26 cellular contexts compared by ENCODE assay signal in the genomic region with DNA sequence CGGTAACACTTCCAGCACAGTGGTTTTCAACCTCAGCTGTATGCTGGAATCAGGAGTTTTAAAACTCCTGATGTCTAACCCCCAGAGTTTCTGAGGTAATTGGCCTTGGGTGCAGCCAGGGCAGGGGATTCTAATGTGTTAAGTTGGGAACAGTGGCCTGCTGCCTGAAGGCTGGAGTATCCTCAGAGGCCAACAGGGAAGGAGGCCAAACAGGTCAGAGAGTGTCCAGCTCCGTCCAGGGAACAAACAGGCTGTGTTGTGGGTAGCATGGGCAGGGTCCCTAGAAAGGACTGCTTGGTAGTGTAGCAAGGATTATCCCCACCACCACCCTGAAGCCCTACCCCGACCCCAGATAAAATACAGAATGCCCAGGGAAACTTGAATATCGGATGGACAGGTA. TPM values are rescaled to one million over a fixed set of nuclear protein-coding genes. Genes with fewer than 3 reads are reported as not detected.
DNase-seq lines count a peak whose midpoint lies in the region; ATAC-seq, FAIRE-seq and TF ChIP-seq lines count a peak whose summit lies in the region.
"Had no signal": no experiment of that assay in that cellular context is flagged by ENCODE, and none has a peak within 500 bp of the region (broad histone marks: within the 10 kb centered on the region; RNA-seq: fewer than 3 reads in every experiment).

No MANE protein-coding gene starts in this region.

- no peak overlapping the region for H4K8ac ChIP-seq in neuronal stem cell (ENCODE audit: low read depth, low read length)

- H3K9me3 Mint-ChIP-seq in Caco-2 (ENCODE audit: unreplicated experiment) (peaks cover 18% of the 10 kb centered on the region), endodermal cell (peaks cover 3% of the 10 kb centered on the region), progenitor cell of endocrine pancreas (ENCODE audit: low read depth) (peaks cover 3% of the 10 kb centered on the region)
- H3K9me3 Mint-ChIP-seq: CD8-positive, alpha-beta T cell; GM23338; HFFc6 had no signal

- H2BK15ac ChIP-seq in neuronal stem cell (ENCODE audit: low read length): no peak overlapping the region

- no peak overlapping the region for H3K4me2 ChIP-seq in neuronal stem cell (ENCODE audit: insufficient read depth, low read length, poor library complexity, severe bottlenecking)
- H3K4me2 ChIP-seq: BLaER1, GM23338 had no signal

- no peaks in the 10 kb centered on the region for H3K79me1 ChIP-seq in neuronal stem cell (ENCODE audit: low read depth, low read length)

- no peak overlapping the region for H3K27ac ChIP-seq in endodermal cell (ENCODE audit: low read depth, low read length)
- H3K27ac ChIP-seq in neuronal stem cell (replicated peaks; ENCODE audit: low read length): no peak overlapping the region
- H3K27ac ChIP-seq: 22Rv1, BLaER1, C4-2B had no signal

- no peak overlapping the region for H2BK12ac ChIP-seq in neuronal stem cell (ENCODE audit: low read length)

- H2BK120ac ChIP-seq in neuronal stem cell (ENCODE audit: low read depth, low read length): no peak overlapping the region

- H3K4ac ChIP-seq in neuronal stem cell (ENCODE audit: low read length): no peak overlapping the region

- intact Hi-C loops in Right ventricle myocardium inferior (cut with DNase I) (no loop called here), cardiac septum (cut with DNase I) (no loop called here), Caco-2 (cut with micrococcal nuclease; ENCODE audit: unreplicated experiment) (loop anchor here (5.0 kb wide), 1 partner anchor 42 kb away; no protein-coding TSS in a partner anchor)

- H3K14ac ChIP-seq in neuronal stem cell (ENCODE audit: low read length): no peak overlapping the region

- no peak overlapping the region for H2BK5ac ChIP-seq in neuronal stem cell (ENCODE audit: low read length)

- no peak overlapping the region for H3K9ac ChIP-seq in endodermal cell (ENCODE audit: extremely low read depth, low read length, poor library complexity, severe bottlenecking)
- H3K9ac ChIP-seq in neuronal stem cell (ENCODE audit: low read depth, low read length, poor library complexity): no peak overlapping the region
- H3K9ac ChIP-seq: BLaER1 had no signal

- H3K27me3 ChIP-seq in Caco-2 (replicated peaks; ENCODE audit: control insufficient read depth, insufficient read depth, low read length): no peaks in the 10 kb centered on the region
- no peaks in the 10 kb centered on the region for H3K27me3 ChIP-seq in endodermal cell (ENCODE audit: control insufficient read depth, insufficient read depth, low read length, poor library complexity, severe bottlenecking)
- peaks cover 0 to 4% (median 0%) of the 10 kb centered on the region in 3 experiments for H3K27me3 ChIP-seq in neuronal stem cell (ENCODE audit: control insufficient read depth in 3 of 3, insufficient read depth in 3 of 3, low read depth in 1 of 3, low read length in 3 of 3)

- H3K4me3 Mint-ChIP-seq in Caco-2 (ENCODE audit: unreplicated experiment): peak overlapping the region; percentile 84
- H3K4me3 Mint-ChIP-seq in endodermal cell: peak overlapping the region; percentile 12
- H3K4me3 Mint-ChIP-seq in progenitor cell of endocrine pancreas (ENCODE audit: low read depth): peak overlapping the region; percentile 62
- H3K4me3 Mint-ChIP-seq: B cell; CD4-positive, CD25-positive, alpha-beta regulatory T cell; CD8-positive, alpha-beta T cell; GM23338; HFFc6 had no signal

- WGBS in endodermal cell (ENCODE audit: insufficient coverage in 1 of 2, insufficient read length in 1 of 2), 2 experiments: 88 to 95% methylated on average over 2 to 4 of the region's 4 CpGs
- no CpG with 5 or more reads among the region's 4 CpGs for WGBS in neuronal stem cell (ENCODE audit: extremely low coverage in 2 of 2, insufficient read length in 2 of 2, insufficient replicate concordance in 1 of 2), 2 donors

- H3K36me3 ChIP-seq in Caco-2 (ENCODE audit: control insufficient read depth, insufficient read depth, low read length): peaks cover 2% of the 10 kb centered on the region; the same call in 1 of the 2 replicates
- no peaks in the 10 kb centered on the region for H3K36me3 ChIP-seq in endodermal cell (ENCODE audit: control insufficient read depth, insufficient read depth, low read length)
- no peaks in the 10 kb centered on the region for H3K36me3 ChIP-seq in neuronal stem cell (replicated peaks in 1 of 2; ENCODE audit: control insufficient read depth in 2 of 2, insufficient read depth in 2 of 2, low read length in 2 of 2)
- H3K36me3 ChIP-seq: BLaER1, HAP-1 had no signal

- H3K9me3 ChIP-seq in Caco-2 (no peaks in the 10 kb centered on the region), endodermal cell (ENCODE audit: control insufficient read depth, low read length) (no peaks in the 10 kb centered on the region), neuronal stem cell (replicated peaks in 1 of 2; ENCODE audit: control insufficient read depth in 2 of 2, insufficient read depth in 1 of 2, low read depth in 1 of 2, low read length in 2 of 2) (no peaks in the 10 kb centered on the region)
- H3K9me3 ChIP-seq: BLaER1, HAP-1 had no signal

- H3K4me1 Mint-ChIP-seq in Caco-2 (ENCODE audit: low read depth, unreplicated experiment) (peaks cover 32% of the 10 kb centered on the region), endodermal cell (peaks cover 25% of the 10 kb centered on the region), progenitor cell of endocrine pancreas (ENCODE audit: low read depth) (peaks cover 40% of the 10 kb centered on the region)
- H3K4me1 Mint-ChIP-seq: B cell; CD4-positive, CD25-positive, alpha-beta regulatory T cell had no signal

- H3K36me3 Mint-ChIP-seq in Caco-2 (ENCODE audit: insufficient read depth, unreplicated experiment): peaks cover 30% of the 10 kb centered on the region
- peaks cover 15% of the 10 kb centered on the region for H3K36me3 Mint-ChIP-seq in endodermal cell (ENCODE audit: low read depth)
- peaks cover 4% of the 10 kb centered on the region for H3K36me3 Mint-ChIP-seq in progenitor cell of endocrine pancreas (ENCODE audit: insufficient read depth)
- H3K36me3 Mint-ChIP-seq: CD4-positive, CD25-positive, alpha-beta regulatory T cell; CD8-positive, alpha-beta T cell had no signal

- no peak overlapping the region for H3K18ac ChIP-seq in neuronal stem cell (ENCODE audit: low read length)

- H2AK5ac ChIP-seq in neuronal stem cell (ENCODE audit: low read depth, low read length): no peak overlapping the region

- ATAC-seq in Right ventricle myocardium inferior: peak; percentile 35
- ATAC-seq: CD8-positive, alpha-beta T cell; GM23338 had no signal

- DNase-seq in Right ventricle myocardium inferior (ENCODE audit: missing footprints): no peak
- no peak for DNase-seq in cardiac septum (ENCODE audit: low spot score)
- no peak for DNase-seq in Caco-2
- DNase-seq in endodermal cell: no peak
- DNase-seq in progenitor cell of endocrine pancreas (ENCODE audit: low spot score, unreplicated experiment): no peak
- no peak for DNase-seq in GM19239 (ENCODE audit: insufficient read length, low spot score)
- DNase-seq in neuronal stem cell (ENCODE audit: low spot score): no peak
- DNase-seq in DMS114 treated with DMSO at 0.1 percent for 48 hours (lab: John Stamatoyannopoulos, UW; ENCODE audit: unreplicated experiment): no peak
- DNase-seq: CD4-positive, CD25-positive, alpha-beta regulatory T cell; CD8-positive, alpha-beta T cell; DMS 273 treated with DMSO at 0.1 percent for 48 hours; DMS53; DMS79 treated with DMSO at 0.1 percent for 48 hours; GF-D8; HFFc6 had no signal

- CTCF ChIA-PET in Caco-2 (lab: Charles Lee): no interaction called here

- H3K27me3 Mint-ChIP-seq in Caco-2 (ENCODE audit: insufficient read depth, unreplicated experiment) (no peaks in the 10 kb centered on the region), endodermal cell (ENCODE audit: insufficient read depth) (peaks cover 2% of the 10 kb centered on the region), progenitor cell of endocrine pancreas (no peaks in the 10 kb centered on the region)

- H3K27ac Mint-ChIP-seq in Caco-2 (ENCODE audit: unreplicated experiment): peak overlapping the region; percentile 42
- no peak overlapping the region for H3K27ac Mint-ChIP-seq in endodermal cell
- H3K27ac Mint-ChIP-seq in progenitor cell of endocrine pancreas: peak overlapping the region; percentile 52
- H3K27ac Mint-ChIP-seq: B cell; CD8-positive, alpha-beta T cell; GM23338; HFFc6 had no signal

- no peak overlapping the region for H3K4me3 ChIP-seq in Caco-2 (ENCODE audit: low read depth, low read length)
- H3K4me3 ChIP-seq in endodermal cell (ENCODE audit: low read length): no peak overlapping the region
- no peak overlapping the region for H3K4me3 ChIP-seq in neuronal stem cell (ENCODE audit: low read length in 2 of 2)
- H3K4me3 ChIP-seq: BLaER1, GM23338, HAP-1 had no signal

- H3K4me1 ChIP-seq in Caco-2 (peaks cover 46% of the 10 kb centered on the region), endodermal cell (ENCODE audit: control insufficient read depth, insufficient read depth, low read length) (peaks cover 11% of the 10 kb centered on the region), neuronal stem cell (ENCODE audit: control insufficient read depth in 2 of 2, insufficient read depth in 1 of 2, low read depth in 1 of 2, low read length in 2 of 2) (no peaks in the 10 kb centered on the region)
- H3K4me1 ChIP-seq: BLaER1, HAP-1 had no signal

- POLR2A ChIA-PET in Caco-2 (lab: Charles Lee): no interaction called here

- H4K91ac ChIP-seq in neuronal stem cell (ENCODE audit: low read depth, low read length, poor library complexity): no peak overlapping the region

- FAIRE-seq in GM19239 (lab: Jason Lieb, UNC): no peak
- FAIRE-seq: A204.1, D721Med, GM12891, GM18507, H54 had no signal

- TF ChIP-seq CTCF in Caco-2 (IDR thresholded peaks at IDR 0.05; ENCODE audit: insufficient read depth in 1 of 2, low read depth in 1 of 2, low read length in 1 of 2, severe bottlenecking in 1 of 2, unreplicated experiment in 1 of 2): no peak
- no peak for TF ChIP-seq CTCF in endodermal cell (conservative IDR thresholded peaks at IDR 0.05)
- no peak for TF ChIP-seq CTCF in progenitor cell of endocrine pancreas (IDR thresholded peaks at IDR 0.05; ENCODE audit: unreplicated experiment)

- BruUV-seq in Caco-2 (replicated peaks; lab: Mats Ljungman, UMichigan): no TSS peak

- H3K23ac ChIP-seq in neuronal stem cell (ENCODE audit: low read depth, low read length, poor library complexity): no peak overlapping the region

- H2AFZ ChIP-seq in neuronal stem cell (ENCODE audit: low read length): no peak overlapping the region
- H2AFZ ChIP-seq: GM23338 had no signal

RNA-seq across cellular contexts. Expression of gene DAGLA, which starts 10.8 kb away (rescaled TPM):
- total RNA-seq in Right ventricle myocardium inferior (4.3 TPM), cardiac septum (3.3 TPM), Caco-2 (2022) (9.4 and 9.5 TPM in 2 replicates), endodermal cell (1 to 10 TPM; 5.6 to 8.7 TPM), progenitor cell of endocrine pancreas (8.7 and 9.3 TPM in 2 replicates)
- polyA plus RNA-seq in endodermal cell (2013, experiment 1 of 2): 6.4 TPM
- 5.5 TPM for polyA plus RNA-seq in endodermal cell (2013, experiment 2 of 2)
- polyA plus RNA-seq in neuronal stem cell (2013, experiment 1 of 2): 3.7 TPM
- 3.5 TPM for polyA plus RNA-seq in neuronal stem cell (2013, experiment 2 of 2)
- total RNA-seq: B cell had no signal

Comparison
In these comparisons a context has a peak if more than half of its experiments do, and no peak if none do; other contexts are left out.
1. H3K4me3 Mint-ChIP-seq: peak in every context shown above with its lines; median percentile 84 in Caco-2; 62 in progenitor cell of endocrine pancreas; 12 in endodermal cell.